In the genomic region with DNA sequence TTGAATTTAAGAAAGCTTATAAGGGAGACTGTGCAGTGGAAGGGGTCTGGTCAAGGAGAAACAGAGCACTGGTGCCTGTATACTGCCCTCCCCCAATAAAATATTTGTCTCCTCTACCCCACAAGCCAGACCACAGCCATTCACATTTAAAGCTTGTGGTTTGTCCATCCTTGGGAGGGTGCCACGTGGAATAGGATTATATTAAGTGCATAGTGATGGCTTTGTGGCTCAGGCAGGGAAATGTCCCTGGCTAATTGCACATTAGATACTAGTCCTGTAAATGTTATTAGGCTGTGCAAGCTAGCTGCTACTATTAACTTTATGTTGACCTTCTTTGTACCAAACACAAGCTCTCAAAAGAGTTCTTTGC, we compare ENCODE assay signal across 14 cellular contexts.
A peak's percentile ranks its signal among the peaks of the same experiment; 100 is the strongest.
DNase-seq lines count a peak whose midpoint lies in the region; ATAC-seq and TF ChIP-seq lines count a peak whose summit lies in the region.
"Had no signal": no experiment of that assay in that cellular context is flagged by ENCODE, and none has a peak within 500 bp of the region (broad histone marks: within the 10 kb centered on the region; RNA-seq: fewer than 3 reads in every experiment).

No MANE protein-coding gene starts in this region.

- H3K4me3 ChIP-seq in ascending aorta, result peak overlapping the region in 1 of 2 donors; percentile 16
- no peak overlapping the region for H3K4me3 ChIP-seq in stomach
- H3K4me3 ChIP-seq: ovary, thyroid gland had no signal

- TF ChIP-seq POLR2A in stomach (IDR thresholded peaks at IDR 0.05), result no peak

- 8 to 44% (median 21%) methylated on average over 1 of the region's 1 CpG for WGBS in stomach, 5 donors

- H3K36me3 ChIP-seq in ascending aorta, result no peaks in the 10 kb centered on the region
- H3K36me3 ChIP-seq in stomach, result no peaks in the 10 kb centered on the region
- H3K36me3 ChIP-seq: ovary, thyroid gland, WERI-Rb-1 had no signal

- H3K27me3 ChIP-seq in ascending aorta, result no peaks in the 10 kb centered on the region
- H3K27me3 ChIP-seq in foreskin keratinocyte, result no peaks in the 10 kb centered on the region
- no peaks in the 10 kb centered on the region for H3K27me3 ChIP-seq in stomach
- H3K27me3 ChIP-seq: ovary, thyroid gland had no signal

- no peaks in the 10 kb centered on the region for H3K9me3 ChIP-seq in ascending aorta
- no peaks in the 10 kb centered on the region for H3K9me3 ChIP-seq in stomach
- H3K9me3 ChIP-seq: ovary, thyroid gland had no signal

- intact Hi-C loops in ascending aorta (cut with DNase I), result loop anchor here (5.0 kb wide), 2 partner anchors 37 to 58 kb away; no protein-coding TSS in a partner anchor
- intact Hi-C loops in stomach (cut with DNase I; ENCODE audit: low total_unique reads), result no loop called here

- TF ChIP-seq CTCF in ascending aorta (IDR thresholded peaks at IDR 0.05) (no peak), foreskin keratinocyte (conservative IDR thresholded peaks at IDR 0.05) (no peak), stomach (IDR thresholded peaks at IDR 0.05) (no peak)

- ATAC-seq in foreskin keratinocyte (peak; percentile 37), GM18861 (IDR thresholded peaks at IDR 0.05; ENCODE audit: unreplicated experiment) (no peak)
- ATAC-seq: HepG2 had no signal

- DNase-seq in HT1080 (ENCODE audit: low read depth), result peak; percentile 42
- DNase-seq in ascending aorta (ENCODE audit: low spot score in 2 of 2), result no peak
- DNase-seq in foreskin keratinocyte, result no peak
- no peak for DNase-seq in stomach
- no peak for DNase-seq in activated CD8-positive, alpha-beta memory T cell treated with anti-CD3 and anti-CD28 coated beads for 24 hours
- no peak for DNase-seq in retina
- no peak for DNase-seq in Ammon's horn (ENCODE audit: low spot score)
- DNase-seq: activated effector memory CD4-positive, alpha-beta T cell treated with anti-CD3 and anti-CD28 coated beads, Interleukin-2, amount 50 U/mL, for 16 hours; CD4-positive, CD25-positive, alpha-beta regulatory T cell; ovary; thyroid gland; WERI-Rb-1 had no signal

- TF ChIP-seq EP300 in stomach (IDR thresholded peaks at IDR 0.05), result no peak

- H3K27ac ChIP-seq in ascending aorta (peak overlapping the region; percentile 54 to 65), foreskin keratinocyte (peak overlapping the region; percentile 48), stomach (peak overlapping the region in 4 of 5 donors; percentile 34 to 66 (median 60))
- H3K27ac ChIP-seq: ovary, thyroid gland, WERI-Rb-1 had no signal

- H3K4me1 ChIP-seq in ascending aorta (peaks cover 14 to 39% of the 10 kb centered on the region in 2 donors), foreskin keratinocyte (peaks cover 10% of the 10 kb centered on the region), stomach (peaks cover 11 to 48% (median 34%) of the 10 kb centered on the region in 4 donors)
